Comparison of ENCODE assay signal across 8 cellular contexts in the genomic region with DNA sequence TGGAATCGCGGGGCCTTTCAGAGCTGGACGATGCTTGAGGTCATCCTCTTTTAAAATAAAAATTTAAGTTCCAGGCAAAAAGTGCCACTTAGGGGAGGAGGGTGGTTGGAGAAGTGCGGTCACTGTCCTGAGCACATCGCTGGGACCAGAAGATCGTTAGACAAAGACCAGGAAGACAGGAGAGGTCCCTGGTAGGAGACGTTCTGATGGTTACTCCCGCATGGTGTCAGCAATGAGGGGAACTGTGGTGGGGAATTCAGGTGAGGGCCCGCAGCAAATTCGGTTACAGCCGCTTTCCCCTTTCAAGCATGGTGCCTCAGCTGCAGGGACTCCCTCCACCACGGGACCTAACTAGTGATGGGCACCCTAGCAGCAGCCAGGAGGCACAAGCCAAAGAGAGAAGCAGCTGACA. TPM values are rescaled to one million over a fixed set of nuclear protein-coding genes. Genes with fewer than 3 reads are reported as not detected.
A peak's percentile ranks its signal among the peaks of the same experiment; 100 is the strongest.
DNase-seq lines count a peak whose midpoint lies in the region; ATAC-seq and TF ChIP-seq lines count a peak whose summit lies in the region.

No MANE protein-coding gene starts in this region.

- no peaks in the 10 kb centered on the region for H3K9me3 ChIP-seq in ovary

- ATAC-seq in activated T-helper 17 cell treated with anti-CD3 and anti-CD28 coated beads, Interleukin-2, amount 50 U/mL, for 72 hours (replicated peaks), result no peak
- no peak for ATAC-seq in GM21381 (IDR thresholded peaks at IDR 0.05; ENCODE audit: unreplicated experiment)

- H3K4me2 ChIP-seq in KMS-11, result peak overlapping the region; percentile 68

- TF ChIP-seq POLR2A in ovary (IDR thresholded peaks at IDR 0.05), result no peak

- H3K27me3 ChIP-seq in KMS-11 (ENCODE audit: insufficient read depth, low read depth) (no peaks in the 10 kb centered on the region), ovary (no peaks in the 10 kb centered on the region)

- H4K20me1 ChIP-seq in KMS-11 (ENCODE audit: insufficient read depth), result no peaks in the 10 kb centered on the region

- H3K4me1 ChIP-seq in KMS-11 (ENCODE audit: low read depth, poor library complexity, severe bottlenecking), result peaks cover 38% of the 10 kb centered on the region
- peaks cover 8% of the 10 kb centered on the region for H3K4me1 ChIP-seq in ovary (ENCODE audit: insufficient read depth)

- peak overlapping the region; percentile 92 for H3K27ac ChIP-seq in KMS-11
- H3K27ac ChIP-seq in ovary, result peak overlapping the region; percentile 63 to 86

- intact Hi-C loops in ovary (cut with DNase I), result no loop called here

- TF ChIP-seq EP300 in ovary (IDR thresholded peaks at IDR 0.05), result no peak

- H3K79me2 ChIP-seq in KMS-11 (ENCODE audit: insufficient read depth, low read depth), result peaks cover 30% of the 10 kb centered on the region

- peak overlapping the region; percentile 80 for H2AFZ ChIP-seq in KMS-11 (ENCODE audit: low read depth)

- H3K4me1 Mint-ChIP-seq in activated T-helper 17 cell treated with anti-CD3 and anti-CD28 coated beads, Interleukin-2, amount 50 U/mL, for 72 hours, result peaks cover 19% of the 10 kb centered on the region

- H3K9me3 Mint-ChIP-seq in activated T-helper 17 cell treated with anti-CD3 and anti-CD28 coated beads, Interleukin-2, amount 50 U/mL, for 72 hours, result no peaks in the 10 kb centered on the region

- H3K27ac Mint-ChIP-seq in activated T-helper 17 cell treated with anti-CD3 and anti-CD28 coated beads, Interleukin-2, amount 50 U/mL, for 72 hours, result peak overlapping the region; percentile 99

- H3K36me3 Mint-ChIP-seq in activated T-helper 17 cell treated with anti-CD3 and anti-CD28 coated beads, Interleukin-2, amount 50 U/mL, for 72 hours (ENCODE audit: low read depth), result peaks cover 65% of the 10 kb centered on the region

- H3K4me3 ChIP-seq in KMS-11 (IDR thresholded peaks at IDR 0.05; ENCODE audit: insufficient read depth, low read depth, low read length) (peak overlapping the region; percentile 70), ovary (peak overlapping the region; percentile 85)

- peak overlapping the region; percentile 79 for H3K9ac ChIP-seq in KMS-11

- DNase-seq in NCI-H82 (lab: John Stamatoyannopoulos, UW) (peak; percentile 58), NCI-H82 treated with DMSO at 0.1 percent for 48 hours (lab: John Stamatoyannopoulos, UW; ENCODE audit: unreplicated experiment) (no peak), germinal center (ENCODE audit: low spot score) (peak; percentile 48), ovary (no peak), NCI-H187 (lab: John Stamatoyannopoulos, UW) (no peak)

- peak overlapping the region; percentile 95 for H3K4me3 Mint-ChIP-seq in activated T-helper 17 cell treated with anti-CD3 and anti-CD28 coated beads, Interleukin-2, amount 50 U/mL, for 72 hours

- H3K27me3 Mint-ChIP-seq in activated T-helper 17 cell treated with anti-CD3 and anti-CD28 coated beads, Interleukin-2, amount 50 U/mL, for 72 hours, result no peaks in the 10 kb centered on the region

- TF ChIP-seq CTCF in KMS-11 (conservative IDR thresholded peaks at IDR 0.05; ENCODE audit: low read depth, low read length) (peak; percentile 67), ovary (IDR thresholded peaks at IDR 0.05) (no peak)

- H3K36me3 ChIP-seq in KMS-11 (ENCODE audit: insufficient read depth), result no peaks in the 10 kb centered on the region; the same call in 1 of the 2 replicates
- no peaks in the 10 kb centered on the region for H3K36me3 ChIP-seq in ovary

- 0 to 1% (median 1%) methylated on average over 12 of the region's 12 CpGs for WGBS in ovary, 3 donors

RNA-seq across cellular contexts. Expression of a gene that starts 1.0 kb away (rescaled TPM):
- total RNA-seq in activated T-helper 17 cell treated with anti-CD3 and anti-CD28 coated beads, Interleukin-2, amount 50 U/mL, for 72 hours, result 10 to 100 TPM; 59.3 to 70.9 TPM
- 10 to 100 TPM; 13.1 to 36.6 (median 28.5) TPM for total RNA-seq in ovary
- polyA plus RNA-seq in ovary, result 10 to 100 TPM; 31.7 to 45.3 TPM

RNA-seq across cellular contexts. Expression of a gene that starts 21.8 kb away (rescaled TPM):
- total RNA-seq in activated T-helper 17 cell treated with anti-CD3 and anti-CD28 coated beads, Interleukin-2, amount 50 U/mL, for 72 hours, result 100 to 1,000 TPM; 188 to 274 TPM
- 100 to 1,000 TPM; 383 to 530 (median 467) TPM for total RNA-seq in ovary
- 100 to 1,000 TPM; 408 to 540 TPM for polyA plus RNA-seq in ovary

RNA-seq across cellular contexts. Expression of a gene that starts 40.3 kb away (rescaled TPM):
- 10 to 100 TPM; 26.1 to 49.7 TPM for total RNA-seq in activated T-helper 17 cell treated with anti-CD3 and anti-CD28 coated beads, Interleukin-2, amount 50 U/mL, for 72 hours
- total RNA-seq in ovary, result 10 to 100 TPM; 10.9 to 37.7 (median 24.8) TPM
- polyA plus RNA-seq in ovary, result 10 to 100 TPM in 1 of 2 donors, under 1 TPM in 1; 0.88 to 22.3 TPM

Comparison
In these comparisons a context has a peak if more than half of its experiments do, and no peak if none do; other contexts are left out.
1. DNase-seq: peak in NCI-H82 (single experiment) and germinal center (single experiment); none in NCI-H82 treated with DMSO at 0.1 percent for 48 hours (single experiment), ovary (0 of 5) and NCI-H187 (0 of 2).